In genomic region chr2:127355407-127356008, GRCh38 we compare ENCODE assay signal across 9 cellular contexts.
A peak's percentile ranks its signal among the peaks of the same experiment; 100 is the strongest.
DNase-seq lines count a peak whose midpoint lies in the region; ATAC-seq and TF ChIP-seq lines count a peak whose summit lies in the region.
"Had no signal": no experiment of that assay in that cellular context is flagged by ENCODE, and none has a peak within 500 bp of the region (broad histone marks: within the 10 kb centered on the region; RNA-seq: fewer than 3 reads in every experiment).

No MANE protein-coding gene starts in this region.

- no peaks in the 10 kb centered on the region for H3K9me3 ChIP-seq in neutrophil

- ATAC-seq in HG03520 (IDR thresholded peaks at IDR 0.05; ENCODE audit: unreplicated experiment) (no peak), HG02571 (IDR thresholded peaks at IDR 0.05; ENCODE audit: unreplicated experiment) (no peak)

- peaks cover 16 to 24% of the 10 kb centered on the region in 2 experiments for H3K4me1 ChIP-seq in neutrophil (ENCODE audit: control insufficient read depth in 1 of 2, insufficient read depth in 1 of 2, low read depth in 1 of 2, low read length in 1 of 2)

- no peaks in the 10 kb centered on the region for H3K27me3 ChIP-seq in neutrophil

- TF ChIP-seq CTCF in cardiac fibroblast (IDR thresholded peaks at IDR 0.05; ENCODE audit: low read depth, low read length): peak; percentile 56
- TF ChIP-seq CTCF in neutrophil (IDR thresholded peaks at IDR 0.05): peak; percentile 49

- H3K27ac ChIP-seq in neutrophil: peak overlapping the region; percentile 56

- H3K36me3 ChIP-seq in neutrophil: peaks cover 4% of the 10 kb centered on the region

- DNase-seq in SHP77 (lab: John Stamatoyannopoulos, UW) (peak; percentile 1 to 6), SHP77 treated with DMSO at 0.1 percent for 48 hours (lab: John Stamatoyannopoulos, UW) (no peak), NAMALWA (ENCODE audit: low spot score) (peak; percentile 59), cardiac fibroblast (ENCODE audit: low read depth in 2 of 2) (peak in 1 of 2 donors; percentile 24), HuH-7.5 (ENCODE audit: low spot score) (no peak)
- DNase-seq: activated naive CD8-positive, alpha-beta T cell treated with anti-CD3 and anti-CD28 coated beads, Interleukin-2, amount 10 ng/mL, durations not matched to agents 7 days and 5 days had no signal

- H3K4me3 ChIP-seq in cardiac fibroblast (replicated peaks in 1 of 2; ENCODE audit: low read depth in 2 of 2, low read length in 2 of 2): no peak overlapping the region
- H3K4me3 ChIP-seq in neutrophil (ENCODE audit: low read depth in 1 of 2, low read length in 1 of 2): no peak overlapping the region

Comparison
In these comparisons a context has a peak if more than half of its experiments do, and no peak if none do; other contexts are left out.
1. DNase-seq: peak in SHP77 (2 of 2) and NAMALWA (single experiment); none in SHP77 treated with DMSO at 0.1 percent for 48 hours (single experiment) and HuH-7.5 (single experiment).